ENCODE assay signal across 11 cellular contexts in the genomic region with DNA sequence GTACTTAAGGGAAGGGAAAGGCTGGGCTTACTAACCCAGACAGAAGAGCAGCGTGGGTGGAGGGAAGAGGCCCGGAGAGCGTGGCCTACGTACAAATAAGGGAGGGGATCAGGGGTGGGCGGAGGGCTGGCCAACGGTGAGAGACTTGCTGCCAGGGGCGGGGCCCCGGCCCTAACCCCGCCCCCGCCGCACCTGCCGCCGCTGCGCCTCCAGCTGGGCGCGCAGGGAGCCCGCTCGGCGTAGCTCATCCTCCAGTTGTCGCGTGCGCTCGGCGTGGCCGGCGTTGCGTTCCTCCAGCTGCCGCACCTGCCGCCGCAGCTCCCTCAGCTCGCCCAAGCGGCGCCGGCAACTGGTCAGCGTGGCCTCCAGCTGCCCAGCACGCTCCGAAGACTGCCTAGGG. TPM values are rescaled to one million over a fixed set of nuclear protein-coding genes. Genes with fewer than 3 reads are reported as not detected.
A peak's percentile ranks its signal among the peaks of the same experiment; 100 is the strongest.
DNase-seq lines count a peak whose midpoint lies in the region; ATAC-seq and TF ChIP-seq lines count a peak whose summit lies in the region.
"Had no signal": no experiment of that assay in that cellular context is flagged by ENCODE, and none has a peak within 500 bp of the region (broad histone marks: within the 10 kb centered on the region; RNA-seq: fewer than 3 reads in every experiment).

No MANE protein-coding gene starts in this region.

- no peaks in the 10 kb centered on the region for H3K9me3 Mint-ChIP-seq in activated T-cell treated with anti-CD3 and anti-CD28 coated beads, Interleukin-2, amount 50 U/mL, for 72 hours
- no peaks in the 10 kb centered on the region for H3K9me3 Mint-ChIP-seq in type B pancreatic cell

- intact Hi-C loops in left lung (cut with DNase I): loop anchor here in 1 of 2 donors (5.0 kb wide), 1 partner anchor 33 kb away; the partner anchor contains the start of genes PRDX2 and THSD8
- intact Hi-C loops in cardiac septum (cut with DNase I): no loop called here

- H3K27me3 Mint-ChIP-seq in activated T-cell treated with anti-CD3 and anti-CD28 coated beads, Interleukin-2, amount 50 U/mL, for 72 hours (ENCODE audit: low read depth): no peaks in the 10 kb centered on the region
- no peaks in the 10 kb centered on the region for H3K27me3 Mint-ChIP-seq in type B pancreatic cell

- no peak overlapping the region for H3K4me3 ChIP-seq in left lung
- no peak overlapping the region for H3K4me3 ChIP-seq in foreskin fibroblast (ENCODE audit: low read depth in 1 of 2, low read length in 2 of 2)

- H3K36me3 Mint-ChIP-seq in activated T-cell treated with anti-CD3 and anti-CD28 coated beads, Interleukin-2, amount 50 U/mL, for 72 hours (ENCODE audit: insufficient read depth in 2 of 2): peaks cover 0 to 2% of the 10 kb centered on the region in 2 donors
- no peaks in the 10 kb centered on the region for H3K36me3 Mint-ChIP-seq in type B pancreatic cell

- peak; percentile 82 for ATAC-seq in activated T-cell treated with anti-CD3 and anti-CD28 coated beads, Interleukin-2, amount 50 U/mL, for 72 hours (replicated peaks in 1 of 2)
- peak; percentile 90 for ATAC-seq in left lung

- no peaks in the 10 kb centered on the region for H3K9me3 ChIP-seq in left lung

- TF ChIP-seq CTCF in left lung (IDR thresholded peaks at IDR 0.05) (no peak), type B pancreatic cell (conservative IDR thresholded peaks at IDR 0.05) (no peak), foreskin fibroblast (IDR thresholded peaks at IDR 0.05; ENCODE audit: low read depth, low read length) (no peak)

- peak; percentile 66 for DNase-seq in activated CD8-positive, alpha-beta memory T cell treated with anti-CD3 and anti-CD28 coated beads for 24 hours
- no peak for DNase-seq in activated CD8-positive, alpha-beta memory T cell treated with anti-CD3 and anti-CD28 coated beads, Interleukin-2, amount 50 U/mL, for 48 hours
- DNase-seq in activated T-cell treated with anti-CD3 and anti-CD28 coated beads, Interleukin-2, amount 50 U/mL, for 72 hours: peak; percentile 62 to 66
- peak; percentile 74 to 85 for DNase-seq in left lung
- DNase-seq in type B pancreatic cell (ENCODE audit: extremely low spot score, unreplicated experiment): peak; percentile 74
- DNase-seq in foreskin fibroblast: no peak
- DNase-seq in cardiac septum (ENCODE audit: low spot score): no peak
- no peak for DNase-seq in ACHN
- DNase-seq: IMR-90, occipital lobe had no signal

- H3K4me1 Mint-ChIP-seq in activated T-cell treated with anti-CD3 and anti-CD28 coated beads, Interleukin-2, amount 50 U/mL, for 72 hours (ENCODE audit: low read depth): peaks cover 31% of the 10 kb centered on the region
- H3K4me1 Mint-ChIP-seq in type B pancreatic cell (ENCODE audit: unreplicated experiment): peaks cover 6% of the 10 kb centered on the region

- H3K36me3 ChIP-seq in left lung: peaks cover 0 to 30% of the 10 kb centered on the region in 2 donors

- no peak overlapping the region for H3K27ac Mint-ChIP-seq in activated T-cell treated with anti-CD3 and anti-CD28 coated beads, Interleukin-2, amount 50 U/mL, for 72 hours
- peak overlapping the region; percentile 51 for H3K27ac Mint-ChIP-seq in type B pancreatic cell

- in situ Hi-C loops in ACHN (cut with HindIII; ENCODE audit: low pct_ligation_motif_present, low pct_unique_long_range_greater_than_20kb, low sequenced_read_pairs): no loop called here

- H3K4me3 Mint-ChIP-seq in activated T-cell treated with anti-CD3 and anti-CD28 coated beads, Interleukin-2, amount 50 U/mL, for 72 hours: peak overlapping the region; percentile 47 to 56
- H3K4me3 Mint-ChIP-seq in type B pancreatic cell: no peak overlapping the region

- no peaks in the 10 kb centered on the region for H3K27me3 ChIP-seq in left lung

- H3K27ac ChIP-seq in left lung: no peak overlapping the region
- H3K27ac ChIP-seq: epithelial cell of prostate had no signal

- peaks cover under 1 to 30% of the 10 kb centered on the region in 2 donors for H3K4me1 ChIP-seq in left lung

RNA-seq across cellular contexts. Expression of gene HOOK2, which starts 5.7 kb away (rescaled TPM):
- 10 to 100 TPM; 38.8 to 41.0 TPM for total RNA-seq in activated T-cell treated with anti-CD3 and anti-CD28 coated beads, Interleukin-2, amount 50 U/mL, for 72 hours
- total RNA-seq in left lung: 10 to 100 TPM; 57.7 to 57.9 TPM
- total RNA-seq in type B pancreatic cell (ENCODE audit: low replicate concordance): 50.1 and 55.0 TPM in 2 replicates
- 101 TPM for total RNA-seq in cardiac septum

RNA-seq across cellular contexts. Expression of gene BEST2, which starts 18.1 kb away (rescaled TPM):
- not detected for total RNA-seq in activated T-cell treated with anti-CD3 and anti-CD28 coated beads, Interleukin-2, amount 50 U/mL, for 72 hours
- total RNA-seq in left lung (not detected), type B pancreatic cell (ENCODE audit: low replicate concordance) (0.14 TPM in 1 of 2 replicates, not detected in the other), cardiac septum (not detected)
- total RNA-seq: IMR-90 had no signal

RNA-seq across cellular contexts. Expression of gene JUNB, which starts 21.6 kb away (rescaled TPM):
- total RNA-seq in activated T-cell treated with anti-CD3 and anti-CD28 coated beads, Interleukin-2, amount 50 U/mL, for 72 hours: 100 to 1,000 TPM; 574 to 618 TPM
- total RNA-seq in left lung (100 to 1,000 TPM; 131 to 135 TPM), type B pancreatic cell (ENCODE audit: low replicate concordance) (31.3 and 116 TPM in 2 replicates), cardiac septum (97.7 TPM)

RNA-seq across cellular contexts. Expression of gene PRDX2, which starts 31.9 kb away (rescaled TPM):
- 100 to 1,000 TPM; 202 to 223 TPM for total RNA-seq in activated T-cell treated with anti-CD3 and anti-CD28 coated beads, Interleukin-2, amount 50 U/mL, for 72 hours
- 100 to 1,000 TPM; 186 to 217 TPM for total RNA-seq in left lung
- total RNA-seq in type B pancreatic cell (ENCODE audit: low replicate concordance): 416 and 497 TPM in 2 replicates
- 595 TPM for total RNA-seq in cardiac septum

RNA-seq across cellular contexts. Expression of gene THSD8, which starts 32.2 kb away (rescaled TPM):
- 10 to 100 TPM; 23.7 to 27.1 TPM for total RNA-seq in activated T-cell treated with anti-CD3 and anti-CD28 coated beads, Interleukin-2, amount 50 U/mL, for 72 hours
- total RNA-seq in left lung (1 to 10 TPM; 6.6 to 9.0 TPM), type B pancreatic cell (ENCODE audit: low replicate concordance) (10.1 and 19.4 TPM in 2 replicates), cardiac septum (0.94 TPM)
- total RNA-seq: IMR-90 had no signal

Comparison
In these comparisons a context has a peak if more than half of its experiments do, and no peak if none do; other contexts are left out.
1. DNase-seq: peak in activated CD8-positive, alpha-beta memory T cell treated with anti-CD3 and anti-CD28 coated beads for 24 hours (single experiment), activated T-cell treated with anti-CD3 and anti-CD28 coated beads, Interleukin-2, amount 50 U/mL, for 72 hours (2 of 2), left lung (2 of 2) and type B pancreatic cell (single experiment); none in activated CD8-positive, alpha-beta memory T cell treated with anti-CD3 and anti-CD28 coated beads, Interleukin-2, amount 50 U/mL, for 48 hours (single experiment), foreskin fibroblast (0 of 2), cardiac septum (single experiment) and ACHN (single experiment).